Comparison of ENCODE assay signal across 9 cellular contexts in genomic region chr17:48728232-48729231, GRCh38. TPM values are rescaled to one million over a fixed set of nuclear protein-coding genes. Genes with fewer than 3 reads are reported as not detected.
DNase-seq lines count a peak whose midpoint lies in the region; ATAC-seq and TF ChIP-seq lines count a peak whose summit lies in the region.
"Had no signal": no experiment of that assay in that cellular context is flagged by ENCODE, and none has a peak within 500 bp of the region (broad histone marks: within the 10 kb centered on the region; RNA-seq: fewer than 3 reads in every experiment).

HOXB13 (minus strand) TSS chr17:48728750; CDS start chr17:48728593, 157 bp downstream.

- intact Hi-C loops in activated naive CD4-positive, alpha-beta T cell treated with anti-CD3 and anti-CD28 coated beads for 36 hours (cut with micrococcal nuclease) = loop anchor here (10.0 kb wide), 1 partner anchor 266 kb away; the partner anchor contains the start of gene IGF2BP1

- peak; percentile 56 for DNase-seq in activated naive CD4-positive, alpha-beta T cell treated with anti-CD3 and anti-CD28 coated beads for 36 hours
- no peak for DNase-seq in activated naive CD4-positive, alpha-beta T cell (lab: John Stamatoyannopoulos, UW)
- DNase-seq in RPMI7951 (ENCODE audit: low read depth) (peak; percentile 83), coronary artery (ENCODE audit: low spot score) (no peak), neural crest cell (ENCODE audit: low read depth, low spot score) (no peak), kidney glomerular epithelial cell (lab: John Stamatoyannopoulos, UW) (no peak)

- H3K4me1 Mint-ChIP-seq in activated naive CD4-positive, alpha-beta T cell treated with anti-CD3 and anti-CD28 coated beads for 36 hours (ENCODE audit: low read depth) = peaks cover 40% of the 10 kb centered on the region
- H3K4me1 Mint-ChIP-seq in neural crest cell = peaks cover 13% of the 10 kb centered on the region

- ATAC-seq in GM21737 (IDR thresholded peaks at IDR 0.05; ENCODE audit: unreplicated experiment) (no peak), GM18511 (IDR thresholded peaks at IDR 0.05; ENCODE audit: unreplicated experiment) (no peak)

- peak within 1 kb of the TSS; percentile 44 for H3K4me3 ChIP-seq in coronary artery

- no peak within 1 kb of the TSS for H3K27ac ChIP-seq in coronary artery
- H3K27ac ChIP-seq: adrenal gland had no signal

- CTCF ChIA-PET in activated naive CD4-positive, alpha-beta T cell treated with anti-CD3 and anti-CD28 coated beads for 36 hours (lab: Charles Lee) = interaction anchor here (0.7 to 1.5 kb wide), 5 partner anchors 9 to 156 kb away, joined by 3 to 5 read pairs (median 3); no protein-coding TSS in a partner anchor

- no peaks in the 10 kb centered on the region for H3K9me3 Mint-ChIP-seq in activated naive CD4-positive, alpha-beta T cell treated with anti-CD3 and anti-CD28 coated beads for 36 hours
- no peaks in the 10 kb centered on the region for H3K9me3 Mint-ChIP-seq in neural crest cell

- H3K4me3 Mint-ChIP-seq in activated naive CD4-positive, alpha-beta T cell treated with anti-CD3 and anti-CD28 coated beads for 36 hours = peak within 1 kb of the TSS; percentile 58
- H3K4me3 Mint-ChIP-seq in neural crest cell = peak within 1 kb of the TSS; percentile 59

- H3K27me3 Mint-ChIP-seq in activated naive CD4-positive, alpha-beta T cell treated with anti-CD3 and anti-CD28 coated beads for 36 hours (ENCODE audit: low read depth) = peaks cover 85% of the 10 kb centered on the region
- peaks cover 99% of the 10 kb centered on the region for H3K27me3 Mint-ChIP-seq in neural crest cell (ENCODE audit: low read depth)

- TF ChIP-seq CTCF in coronary artery (IDR thresholded peaks at IDR 0.05) (no peak), neural crest cell (conservative IDR thresholded peaks at IDR 0.05) (no peak)

- H3K27ac Mint-ChIP-seq in activated naive CD4-positive, alpha-beta T cell treated with anti-CD3 and anti-CD28 coated beads for 36 hours = no peak within 1 kb of the TSS
- no peak within 1 kb of the TSS for H3K27ac Mint-ChIP-seq in neural crest cell (ENCODE audit: unreplicated experiment)

- H3K36me3 Mint-ChIP-seq in activated naive CD4-positive, alpha-beta T cell treated with anti-CD3 and anti-CD28 coated beads for 36 hours (ENCODE audit: low read depth) = no peaks in the 10 kb centered on the region
- H3K36me3 Mint-ChIP-seq in neural crest cell (ENCODE audit: low read depth) = no peaks in the 10 kb centered on the region

RNA-seq across cellular contexts. Expression of gene HOXB13, which starts in this region (rescaled TPM):
- total RNA-seq in activated naive CD4-positive, alpha-beta T cell treated with anti-CD3 and anti-CD28 coated beads for 36 hours = not detected
- total RNA-seq in RPMI7951 (2014; rRNA removed; shearing (Covaris generic)) = 4.7 and 5.4 TPM in 2 replicates
- total RNA-seq in neural crest cell = not detected in 2 replicates

Comparison
In these comparisons a context has a peak if more than half of its experiments do, and no peak if none do; other contexts are left out.
1. Peak in DNase-seq in activated naive CD4-positive, alpha-beta T cell treated with anti-CD3 and anti-CD28 coated beads for 36 hours; RNA of the gene not detected or under 1 TPM.